ENCODE assay signal across 25 cellular contexts in the genomic region with DNA sequence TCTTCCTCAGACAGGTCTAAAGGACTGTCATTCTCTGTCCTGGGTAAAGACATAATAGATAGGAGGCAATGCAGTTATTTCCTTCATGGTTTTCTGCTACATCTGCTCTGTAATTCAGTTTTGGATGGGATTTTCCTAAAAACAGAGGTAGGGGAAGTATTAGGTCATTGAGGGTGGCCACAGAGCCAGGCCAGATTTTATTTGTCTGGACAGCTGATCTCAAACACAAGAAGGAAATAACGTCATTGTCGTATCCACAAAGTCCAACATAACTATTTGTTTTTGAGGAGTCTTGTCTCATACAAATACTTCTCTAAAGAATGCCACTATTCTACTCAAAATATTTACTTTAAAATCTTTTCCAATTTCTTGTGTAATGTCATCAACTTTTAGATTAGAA.
"Had no signal": no experiment of that assay in that cellular context is flagged by ENCODE, and none has a peak within 500 bp of the region (broad histone marks: within the 10 kb centered on the region; RNA-seq: fewer than 3 reads in every experiment).

No MANE protein-coding gene starts in this region.

- H3K27me3 ChIP-seq: stomach, suprapubic skin, testis, thyroid gland, tibial artery, tibial nerve, transverse colon, upper lobe of left lung, upper lobe of right lung, uterus, vagina had no signal

- ATAC-seq: stimulated activated effector memory CD8-positive, alpha-beta T cell treated with anti-CD3 and anti-CD28 coated beads, Interleukin-12 subunit alpha, Interleukin-12 subunit beta, amount 100 ng/mL, for 72 hours; stimulated activated memory B cell treated with anti-CD40 and anti-IgM and Interleukin-4, amounts not matched to agents 10 μg/mL and 1 μg/mL and 100 μg/mL, for 72 hours; stimulated activated naive B cell treated with anti-CD40 and anti-IgM and Interleukin-4, amounts not matched to agents 10 μg/mL and 1 μg/mL and 100 μg/mL, for 72 hours; stimulated activated naive CD8-positive, alpha-beta T cell treated with anti-CD3 and anti-CD28 coated beads, Interleukin-15, amount 100 ng/mL, for 72 hours; stimulated activated naive CD8-positive, alpha-beta T cell treated with anti-CD3 and anti-CD28 coated beads, Interleukin-15, Interleukin-2, amounts not matched to agents 100 U/mL and 50 U/mL, for 24 hours; upper lobe of right lung had no signal

- H3K4me1 ChIP-seq: stomach, suprapubic skin, testis, thyroid gland, tibial artery, tibial nerve, transverse colon, upper lobe of left lung, upper lobe of right lung, uterus, vagina had no signal

- DNase-seq: stimulated activated CD4-positive, alpha-beta T cell treated with anti-CD3 and anti-CD28 coated beads, Interleukin-2, amount 100 ng/mL, for 48 hours; stimulated activated CD4-positive, alpha-beta T cell treated with anti-CD3 and anti-CD28 coated beads, Interleukin-4, amount 100 ng/mL, for 1 hour; stimulated activated CD4-positive, alpha-beta T cell treated with anti-CD3 and anti-CD28 coated beads, Interleukin-4, amount 100 ng/mL, for 4 hours; stimulated activated CD8-positive, alpha-beta memory T cell treated with anti-CD3 and anti-CD28 coated beads, Interleukin-4, amount 100 ng/mL, for 48 hours; stimulated activated naive B cell treated with anti-CD40 and anti-IgM and Interleukin-4, amounts not matched to agents 10 μg/mL and 1 μg/mL and 100 μg/mL, for 72 hours; stimulated activated naive CD4-positive, alpha-beta T cell; stimulated activated naive CD4-positive, alpha-beta T cell treated with Interleukin-2 at 50 U/mL for 16 hours; stimulated activated naive CD8-positive, alpha-beta T cell treated with anti-CD3 and anti-CD28 coated beads, Interleukin-15, amount 100 ng/mL, for 72 hours; stimulated activated naive CD8-positive, alpha-beta T cell treated with anti-CD3 and anti-CD28 coated beads, Interleukin-15, Interleukin-2, amounts not matched to agents 100 U/mL and 50 U/mL, for 24 hours; stomach; substantia nigra; testis; thyroid gland; tibial artery; transverse colon; trophoblast cell; upper lobe of left lung; upper lobe of right lung; uterus had no signal

- H3K4me3 ChIP-seq: stomach, suprapubic skin, testis, thoracic aorta, thyroid gland, tibial artery, tibial nerve, transverse colon, upper lobe of left lung, upper lobe of right lung, uterus, vagina had no signal

- H3K27ac ChIP-seq: stomach, suprapubic skin, testis, thoracic aorta, thyroid gland, tibial artery, tibial nerve, transverse colon, upper lobe of left lung, upper lobe of right lung, uterus, vagina had no signal

- H3K9me3 ChIP-seq: stomach, suprapubic skin, testis, thoracic aorta, thyroid gland, tibial artery, tibial nerve, transverse colon, upper lobe of left lung, upper lobe of right lung, uterus, vagina had no signal

- H3K36me3 ChIP-seq: stomach, suprapubic skin, thoracic aorta, thyroid gland, tibial artery, tibial nerve, transverse colon, upper lobe of left lung, upper lobe of right lung, uterus, vagina had no signal
